Comparison of ENCODE assay signal across 8 cellular contexts in genomic region chr6:118895241-118895561, GRCh38. TPM values are rescaled to one million over a fixed set of nuclear protein-coding genes. Genes with fewer than 3 reads are reported as not detected.
A peak's percentile ranks its signal among the peaks of the same experiment; 100 is the strongest.
DNase-seq lines count a peak whose midpoint lies in the region; ATAC-seq, FAIRE-seq and TF ChIP-seq lines count a peak whose summit lies in the region.

No MANE protein-coding gene starts in this region.

- TF ChIP-seq CTCF in activated B cell treated with CpG ODN at 0.5 μM for 24 hours (IDR thresholded peaks at IDR 0.05) (no peak), stomach (IDR thresholded peaks at IDR 0.05) (no peak)

- peak overlapping the region; percentile 86 for H3K27ac Mint-ChIP-seq in activated B cell treated with CpG ODN at 0.5 μM for 24 hours

- no peaks in the 10 kb centered on the region for H3K4me1 ChIP-seq in iPS-15b (ENCODE audit: control insufficient read depth, insufficient read depth, low read length)
- peaks cover 17 to 72% (median 48%) of the 10 kb centered on the region in 4 donors for H3K4me1 ChIP-seq in stomach

- DNase-seq in NOMO-1 treated with DMSO at 0.1 percent for 48 hours (lab: John Stamatoyannopoulos, UW; ENCODE audit: unreplicated experiment) (peak; percentile 33), NOMO-1 treated with dmso at 0.1 percent for 144 hours (lab: John Stamatoyannopoulos, UW; ENCODE audit: unreplicated experiment) (no peak), activated B cell treated with CpG ODN at 0.5 μM for 24 hours (no peak), stomach (no peak), H54 (ENCODE audit: insufficient read length, low spot score) (no peak), NCI-H1105 treated with DMSO at 0.1 percent for 48 hours (lab: John Stamatoyannopoulos, UW) (no peak)

- TF ChIP-seq EP300 in stomach (IDR thresholded peaks at IDR 0.05) = no peak

- H3K27me3 Mint-ChIP-seq in activated B cell treated with CpG ODN at 0.5 μM for 24 hours = no peaks in the 10 kb centered on the region

- WGBS in stomach, 5 donors = 0 to 1% (median 0%) methylated on average over 14 of the region's 14 CpGs

- H3K4me3 ChIP-seq in iPS-15b (ENCODE audit: low read depth, low read length) = peak overlapping the region; percentile 83
- peak overlapping the region; percentile 70 to 89 (median 82) for H3K4me3 ChIP-seq in stomach

- ATAC-seq in activated B cell treated with CpG ODN at 0.5 μM for 24 hours (ENCODE audit: low read depth) (no peak), HG02970 (IDR thresholded peaks at IDR 0.05; ENCODE audit: low FRiP score, unreplicated experiment) (no peak)

- H3K4me1 Mint-ChIP-seq in activated B cell treated with CpG ODN at 0.5 μM for 24 hours = peaks cover 61% of the 10 kb centered on the region

- peak overlapping the region; percentile 95 to 98 (median 97) for H3K27ac ChIP-seq in stomach

- peaks cover 27% of the 10 kb centered on the region for H3K36me3 Mint-ChIP-seq in activated B cell treated with CpG ODN at 0.5 μM for 24 hours (ENCODE audit: low read depth)

- H3K4me3 Mint-ChIP-seq in activated B cell treated with CpG ODN at 0.5 μM for 24 hours = peak overlapping the region; percentile 99

- H3K9me3 Mint-ChIP-seq in activated B cell treated with CpG ODN at 0.5 μM for 24 hours = no peaks in the 10 kb centered on the region

- intact Hi-C loops in activated B cell treated with CpG ODN at 0.5 μM for 24 hours (cut with micrococcal nuclease) = loop anchor here (2.0 to 10.0 kb wide), 3 partner anchors 184 to 1220 kb away; partner anchors contain the start of genes FAM184A and NUS1
- intact Hi-C loops in stomach (cut with DNase I; ENCODE audit: low total_unique reads) = no loop called here

- POLR2A ChIA-PET in activated B cell treated with CpG ODN at 0.5 μM for 24 hours (lab: Charles Lee) = interaction anchor here (0.5 to 3.5 kb wide), 10 partner anchors 13 to 244 kb away, joined by 3 to 36 read pairs (median 6); partner anchors contain the start of genes CEP85L and MCM9

- CTCF ChIA-PET in activated B cell treated with CpG ODN at 0.5 μM for 24 hours (lab: Charles Lee) = interaction anchor here (1.4 to 2.4 kb wide), 2 partner anchors 13 to 95 kb away, joined by 4 to 10 read pairs; no protein-coding TSS in a partner anchor

- no peaks in the 10 kb centered on the region for H3K36me3 ChIP-seq in iPS-15b (ENCODE audit: control insufficient read depth, insufficient read depth, low read length)
- H3K36me3 ChIP-seq in stomach = peaks cover 0 to 14% (median 3%) of the 10 kb centered on the region in 4 donors

- no peak for FAIRE-seq in H54 (lab: Jason Lieb, UNC)

- no peak for TF ChIP-seq POLR2A in stomach (IDR thresholded peaks at IDR 0.05)
- no peak for TF ChIP-seq POLR2A in H54 (IDR thresholded peaks at IDR 0.05; ENCODE audit: low read depth, low read length)

- H3K27me3 ChIP-seq in iPS-15b (ENCODE audit: control insufficient read depth, insufficient read depth, low read length) (no peaks in the 10 kb centered on the region), stomach (no peaks in the 10 kb centered on the region)

- H3K9me3 ChIP-seq in iPS-15b (ENCODE audit: control insufficient read depth, insufficient read depth, low read length) = no peaks in the 10 kb centered on the region
- H3K9me3 ChIP-seq in stomach = no peaks in the 10 kb centered on the region

- peak overlapping the region; percentile 82 for H3K9ac ChIP-seq in iPS-15b (ENCODE audit: low read depth, low read length)

RNA-seq across cellular contexts. Expression of gene ASF1A, which starts 1.2 kb away (rescaled TPM):
- total RNA-seq in activated B cell treated with CpG ODN at 0.5 μM for 24 hours (12.1 and 13.1 TPM in 2 replicates), stomach (10 to 100 TPM in 3 of 5 donors, 1 to 10 TPM in 1, under 1 TPM in 1; 0.87 to 39.7 (median 17.9) TPM)
- polyA plus RNA-seq in stomach = 10 to 100 TPM; 13.5 to 15.1 (median 13.9) TPM

RNA-seq across cellular contexts. Expression of gene MCM9, which starts 39.8 kb away (rescaled TPM):
- 33.3 and 37.0 TPM in 2 replicates for total RNA-seq in activated B cell treated with CpG ODN at 0.5 μM for 24 hours
- 10 to 100 TPM in 4 of 5 donors, under 1 TPM in 1; 0.29 to 85.7 (median 30.1) TPM for total RNA-seq in stomach
- 1 to 10 TPM; 2.0 to 4.1 (median 3.4) TPM for polyA plus RNA-seq in stomach
